10 cellular contexts compared by ENCODE assay signal in the genomic region with DNA sequence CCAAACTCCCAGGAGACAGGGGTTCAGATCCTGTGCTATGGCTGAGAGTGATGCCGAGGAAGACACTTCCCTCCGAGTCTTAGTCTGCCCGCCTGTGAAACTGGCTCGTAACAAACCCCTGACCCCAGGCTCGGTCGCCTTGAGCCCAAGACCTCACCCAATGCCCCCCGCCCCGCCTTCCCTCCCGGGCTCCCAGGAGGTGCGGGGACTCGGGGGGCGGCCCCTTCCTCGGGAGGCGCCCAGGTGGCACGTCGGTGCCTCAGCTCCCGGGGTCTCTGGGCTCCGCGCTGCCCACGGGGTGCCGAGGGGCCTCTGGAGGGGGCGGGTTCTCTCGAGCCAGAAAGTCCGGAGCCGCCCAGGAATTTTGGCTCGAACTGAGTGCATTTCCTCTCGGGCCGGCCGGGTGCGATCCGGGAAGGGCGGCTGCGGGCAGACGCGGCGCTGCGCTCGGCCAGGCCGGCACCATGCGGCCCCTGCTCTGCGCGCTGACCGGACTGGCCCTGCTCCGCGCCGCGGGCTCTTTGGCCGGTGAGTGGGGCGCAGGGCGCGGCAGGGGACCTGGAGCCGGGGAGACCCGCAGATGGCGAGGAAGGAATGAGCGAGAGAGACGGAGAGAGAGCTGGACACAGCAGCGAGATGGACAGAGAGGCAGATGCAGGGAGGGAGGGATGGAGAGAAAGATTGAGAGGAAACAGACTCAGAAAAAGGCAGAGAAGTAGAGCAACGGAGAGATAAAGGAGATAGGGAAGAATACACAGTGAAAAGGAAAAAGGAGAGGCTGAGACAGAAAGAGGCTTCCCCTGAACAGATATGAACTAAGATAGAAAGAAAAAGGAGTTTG. TPM values are rescaled to one million over a fixed set of nuclear protein-coding genes. Genes with fewer than 3 reads are reported as not detected.
DNase-seq lines count a peak whose midpoint lies in the region; ATAC-seq and TF ChIP-seq lines count a peak whose summit lies in the region.
"Had no signal": no experiment of that assay in that cellular context is flagged by ENCODE, and none has a peak within 500 bp of the region (broad histone marks: within the 10 kb centered on the region; RNA-seq: fewer than 3 reads in every experiment).

A gene with protein sequence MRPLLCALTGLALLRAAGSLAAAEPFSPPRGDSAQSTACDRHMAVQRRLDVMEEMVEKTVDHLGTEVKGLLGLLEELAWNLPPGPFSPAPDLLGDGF (plus strand): TSS at position 432 of the 841 bp plus-strand sequence. CDS start 33 bp downstream, at position 465.

- H3K27ac ChIP-seq in brain microvascular endothelial cell (no peak within 1 kb of the TSS), sigmoid colon (peak within 1 kb of the TSS; percentile 46 to 77 (median 68))

- POLR2A ChIA-PET in activated CD8-positive, alpha-beta T cell treated with anti-CD3 and anti-CD28 coated beads, Interleukin-2, amount 10 ng/mL, durations not matched to agents 7 days and 5 days (lab: Charles Lee), result no interaction called here

- H3K9me3 ChIP-seq in iPS-18c (ENCODE audit: control insufficient read depth, insufficient read depth, low read length), result peaks cover 2% of the 10 kb centered on the region
- H3K9me3 ChIP-seq in sigmoid colon, result no peaks in the 10 kb centered on the region

- TF ChIP-seq EP300 in sigmoid colon (IDR thresholded peaks at IDR 0.05), result no peak

- H3K27me3 Mint-ChIP-seq in activated CD8-positive, alpha-beta T cell treated with anti-CD3 and anti-CD28 coated beads, Interleukin-2, amount 10 ng/mL, durations not matched to agents 7 days and 5 days (ENCODE audit: low read depth), result peaks cover 26% of the 10 kb centered on the region

- TF ChIP-seq POLR2A in sigmoid colon (IDR thresholded peaks at IDR 0.05), result no peak

- CTCF ChIA-PET in activated CD8-positive, alpha-beta T cell treated with anti-CD3 and anti-CD28 coated beads, Interleukin-2, amount 10 ng/mL, durations not matched to agents 7 days and 5 days (lab: Charles Lee), result interaction anchor here (1.5 kb wide), 1 partner anchor 11 kb away, joined by 5 read pairs; no protein-coding TSS in a partner anchor

- H3K9me3 Mint-ChIP-seq in activated CD8-positive, alpha-beta T cell treated with anti-CD3 and anti-CD28 coated beads, Interleukin-2, amount 10 ng/mL, durations not matched to agents 7 days and 5 days (ENCODE audit: insufficient read depth), result no peaks in the 10 kb centered on the region
- H3K9me3 Mint-ChIP-seq: activated B cell treated with CpG ODN at 0.5 μM for 24 hours; stimulated activated effector memory CD8-positive, alpha-beta T cell treated with anti-CD3 and anti-CD28 coated beads, Interleukin-12 subunit alpha, Interleukin-12 subunit beta, amount 100 ng/mL, for 72 hours had no signal

- no peak within 1 kb of the TSS for H3K27ac Mint-ChIP-seq in activated CD8-positive, alpha-beta T cell treated with anti-CD3 and anti-CD28 coated beads, Interleukin-2, amount 10 ng/mL, durations not matched to agents 7 days and 5 days
- H3K27ac Mint-ChIP-seq: activated B cell treated with CpG ODN at 0.5 μM for 24 hours; stimulated activated effector memory CD8-positive, alpha-beta T cell treated with anti-CD3 and anti-CD28 coated beads, Interleukin-12 subunit alpha, Interleukin-12 subunit beta, amount 100 ng/mL, for 72 hours had no signal

- in situ Hi-C loops in brain microvascular endothelial cell (cut with HindIII; ENCODE audit: low pct_ligation_motif_present, low sequenced_read_pairs), result no loop called here

- no peak for ATAC-seq in activated CD8-positive, alpha-beta T cell treated with anti-CD3 and anti-CD28 coated beads, Interleukin-2, amount 10 ng/mL, durations not matched to agents 7 days and 5 days
- no peak for ATAC-seq in HG02870 (IDR thresholded peaks at IDR 0.05; ENCODE audit: unreplicated experiment)
- ATAC-seq: stimulated activated effector memory CD8-positive, alpha-beta T cell treated with anti-CD3 and anti-CD28 coated beads, Interleukin-12 subunit alpha, Interleukin-12 subunit beta, amount 100 ng/mL, for 72 hours had no signal

- DNase-seq in H7, result peak; percentile 85
- DNase-seq in brain microvascular endothelial cell, result no peak
- DNase-seq in sigmoid colon, result peak; percentile 62
- no peak for DNase-seq in activated CD8-positive, alpha-beta T cell treated with anti-CD3 and anti-CD28 coated beads, Interleukin-2, amount 10 ng/mL, durations not matched to agents 7 days and 5 days
- no peak for DNase-seq in NCI-H526 treated with DMSO at 0.1 percent for 48 hours (lab: John Stamatoyannopoulos, UW)
- no peak for DNase-seq in activated CD8-positive, alpha-beta memory T cell treated with anti-CD3 and anti-CD28 coated beads, Interleukin-2, amount 50 U/mL, for 48 hours
- DNase-seq: activated B cell treated with CpG ODN at 0.5 μM for 24 hours had no signal

- WGBS in sigmoid colon, 2 donors, result 2 to 3% methylated on average over 58 of the region's 58 CpGs

- H3K4me3 ChIP-seq in H7 (ENCODE audit: insufficient read depth, low read depth, low read length) (peak within 1 kb of the TSS; percentile 53), brain microvascular endothelial cell (ENCODE audit: low read depth, low read length) (peak within 1 kb of the TSS; percentile 58), iPS-18c (ENCODE audit: insufficient read depth, low read depth, low read length) (peak within 1 kb of the TSS; percentile 64), sigmoid colon (peak within 1 kb of the TSS; percentile 4 to 48 (median 40))

- peaks cover 0 to 18% (median 14%) of the 10 kb centered on the region in 4 donors for H3K4me1 ChIP-seq in sigmoid colon

- no peaks in the 10 kb centered on the region for H3K36me3 ChIP-seq in H7 (replicated peaks; ENCODE audit: control insufficient read depth, insufficient read depth, low read length)
- H3K36me3 ChIP-seq in brain microvascular endothelial cell (replicated peaks), result no peaks in the 10 kb centered on the region
- H3K36me3 ChIP-seq in sigmoid colon, result no peaks in the 10 kb centered on the region

- TF ChIP-seq CTCF in brain microvascular endothelial cell (IDR thresholded peaks at IDR 0.05; ENCODE audit: low read depth, low read length, missing control alignments), result no peak
- no peak for TF ChIP-seq CTCF in sigmoid colon (IDR thresholded peaks at IDR 0.05)

- H3K36me3 Mint-ChIP-seq in activated CD8-positive, alpha-beta T cell treated with anti-CD3 and anti-CD28 coated beads, Interleukin-2, amount 10 ng/mL, durations not matched to agents 7 days and 5 days (ENCODE audit: low read depth), result no peaks in the 10 kb centered on the region
- H3K36me3 Mint-ChIP-seq: stimulated activated effector memory CD8-positive, alpha-beta T cell treated with anti-CD3 and anti-CD28 coated beads, Interleukin-12 subunit alpha, Interleukin-12 subunit beta, amount 100 ng/mL, for 72 hours had no signal

- no peak within 1 kb of the TSS for H3K4me3 Mint-ChIP-seq in activated CD8-positive, alpha-beta T cell treated with anti-CD3 and anti-CD28 coated beads, Interleukin-2, amount 10 ng/mL, durations not matched to agents 7 days and 5 days
- H3K4me3 Mint-ChIP-seq: activated B cell treated with CpG ODN at 0.5 μM for 24 hours; stimulated activated effector memory CD8-positive, alpha-beta T cell treated with anti-CD3 and anti-CD28 coated beads, Interleukin-12 subunit alpha, Interleukin-12 subunit beta, amount 100 ng/mL, for 72 hours had no signal

- intact Hi-C loops in sigmoid colon (cut with DNase I), result no loop called here

- peaks cover 20% of the 10 kb centered on the region for H3K27me3 ChIP-seq in H7 (ENCODE audit: control insufficient read depth, insufficient read depth, low read length)
- no peaks in the 10 kb centered on the region for H3K27me3 ChIP-seq in brain microvascular endothelial cell (replicated peaks)
- peaks cover 8 to 55% (median 33%) of the 10 kb centered on the region in 3 donors for H3K27me3 ChIP-seq in sigmoid colon

- H3K4me1 Mint-ChIP-seq in activated CD8-positive, alpha-beta T cell treated with anti-CD3 and anti-CD28 coated beads, Interleukin-2, amount 10 ng/mL, durations not matched to agents 7 days and 5 days (ENCODE audit: low read depth), result peaks cover 2% of the 10 kb centered on the region

RNA-seq across cellular contexts. Expression of the gene that starts here (rescaled TPM):
- 4.9 and 5.1 TPM in 2 replicates for total RNA-seq in H7 (2014; rRNA removed; shearing (Covaris generic))
- 10 to 100 TPM in 2 of 4 donors, 1 to 10 TPM in 2; 5.1 to 20.8 (median 13.6) TPM for total RNA-seq in sigmoid colon
- 10 to 100 TPM in 1 of 3 donors, 1 to 10 TPM in 2; 1.2 to 23.4 (median 6.9) TPM for polyA plus RNA-seq in sigmoid colon
- total RNA-seq in activated CD8-positive, alpha-beta T cell treated with anti-CD3 and anti-CD28 coated beads, Interleukin-2, amount 10 ng/mL, durations not matched to agents 7 days and 5 days, result not detected
- total RNA-seq: activated B cell treated with CpG ODN at 0.5 μM for 24 hours had no signal

Comparison
In these comparisons a context has a peak if more than half of its experiments do, and no peak if none do; other contexts are left out.
1. DNase-seq: peak in H7 (single experiment) and sigmoid colon (single experiment); none in brain microvascular endothelial cell (single experiment), activated CD8-positive, alpha-beta T cell treated with anti-CD3 and anti-CD28 coated beads, Interleukin-2, amount 10 ng/mL, durations not matched to agents 7 days and 5 days (single experiment), NCI-H526 treated with DMSO at 0.1 percent for 48 hours (single experiment) and activated CD8-positive, alpha-beta memory T cell treated with anti-CD3 and anti-CD28 coated beads, Interleukin-2, amount 50 U/mL, for 48 hours (single experiment).
2. Peak in every context shown above with its lines, with median percentiles within 50 percentile points of each other: H3K4me3 ChIP-seq.